In the genomic region with DNA sequence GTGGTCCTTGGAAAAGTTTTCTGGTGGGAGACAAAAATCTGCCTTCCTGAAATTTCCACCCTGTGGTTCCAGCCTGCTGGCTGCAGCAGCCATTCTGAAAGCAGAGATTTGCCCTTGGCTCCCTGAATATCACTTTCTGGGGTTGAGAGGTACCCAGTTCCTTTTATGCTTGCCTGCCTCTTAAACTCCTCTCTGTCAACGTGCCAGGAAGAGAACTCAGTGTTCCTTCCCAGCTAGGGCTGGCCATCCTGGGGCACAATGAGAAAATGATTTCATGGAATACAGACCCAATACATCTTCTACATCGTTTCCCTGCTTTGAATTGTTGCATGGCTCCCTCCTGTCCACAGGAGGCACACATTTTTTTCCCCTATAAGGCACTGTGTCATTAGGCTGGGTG, we compare ENCODE assay signal across 11 cellular contexts. TPM values are rescaled to one million over a fixed set of nuclear protein-coding genes. Genes with fewer than 3 reads are reported as not detected.
DNase-seq lines count a peak whose midpoint lies in the region; ATAC-seq and TF ChIP-seq lines count a peak whose summit lies in the region.
"Had no signal": no experiment of that assay in that cellular context is flagged by ENCODE, and none has a peak within 500 bp of the region (broad histone marks: within the 10 kb centered on the region; RNA-seq: fewer than 3 reads in every experiment).

No MANE protein-coding gene starts in this region.

- H3K27ac ChIP-seq in A673 (ENCODE audit: low read depth, low read length, poor library complexity, severe bottlenecking) (no peak overlapping the region), breast epithelium (peak overlapping the region; percentile 97 to 99)
- H3K27ac ChIP-seq: brain microvascular endothelial cell had no signal

- H3K4me1 ChIP-seq in A673 (ENCODE audit: insufficient read depth, low read length, poor library complexity, severe bottlenecking) (peaks cover 3% of the 10 kb centered on the region), breast epithelium (no peaks in the 10 kb centered on the region)

- CTCF ChIA-PET in A673 (lab: Charles Lee): no interaction called here

- in situ Hi-C loops in G401 (cut with HindIII; ENCODE audit: low sequenced_read_pairs): no loop called here

- no peaks in the 10 kb centered on the region for H3K9me3 Mint-ChIP-seq in nephron

- H3K9me3 ChIP-seq in A673 (ENCODE audit: low read depth, low read length, poor library complexity, severe bottlenecking): no peaks in the 10 kb centered on the region
- no peaks in the 10 kb centered on the region for H3K9me3 ChIP-seq in breast epithelium

- H3K4me1 Mint-ChIP-seq in nephron: peaks cover 49% of the 10 kb centered on the region

- no TSS peak for BruUV-seq in A673 (replicated peaks; lab: Mats Ljungman, UMichigan)

- peak; percentile 7 for DNase-seq in A673 (ENCODE audit: low spot score)
- DNase-seq in G401 (ENCODE audit: low spot score): peak; percentile 71
- DNase-seq in breast epithelium (ENCODE audit: low spot score in 2 of 2): no peak
- no peak for DNase-seq in stimulated activated CD4-positive, alpha-beta T cell treated with anti-CD3 and anti-CD28 coated beads, Interleukin-4, amount 100 ng/mL, for 4 hours
- DNase-seq in NCI-H2227 treated with DMSO at 0.1 percent for 48 hours (lab: John Stamatoyannopoulos, UW): no peak
- DNase-seq in NCI-H2029 treated with DMSO at 0.1 percent for 48 hours (lab: John Stamatoyannopoulos, UW): no peak
- DNase-seq: activated CD4-positive, CD25-positive, alpha-beta regulatory T cell; brain microvascular endothelial cell; NCI-H1417 treated with DMSO at 0.1 percent for 48 hours had no signal

- ATAC-seq in HG02763 (IDR thresholded peaks at IDR 0.05; ENCODE audit: unreplicated experiment): no peak

- H3K4me3 ChIP-seq in A673 (ENCODE audit: low read depth, low read length, poor library complexity, severe bottlenecking) (no peak overlapping the region), breast epithelium (no peak overlapping the region)

- peak overlapping the region; percentile 88 to 94 (median 88) for H3K4me3 Mint-ChIP-seq in nephron

- H3K36me3 Mint-ChIP-seq in nephron (ENCODE audit: low read depth): peaks cover 6% of the 10 kb centered on the region

- POLR2A ChIA-PET in A673 (lab: Charles Lee; ENCODE audit: low non-redundant PET): no interaction called here

- intact Hi-C loops in A673 (cut with micrococcal nuclease; ENCODE audit: unreplicated experiment) (no loop called here), breast epithelium (cut with DNase I; ENCODE audit: low total_unique reads) (no loop called here)

- no peak for TF ChIP-seq POLR2A in breast epithelium (IDR thresholded peaks at IDR 0.05)

- H3K36me3 ChIP-seq in A673 (ENCODE audit: insufficient read depth, low read length, poor library complexity, severe bottlenecking): peaks cover 10% of the 10 kb centered on the region
- no peaks in the 10 kb centered on the region for H3K36me3 ChIP-seq in breast epithelium
- H3K36me3 ChIP-seq: brain microvascular endothelial cell had no signal

- no peak for TF ChIP-seq CTCF in A673 (conservative IDR thresholded peaks at IDR 0.05; ENCODE audit: low read depth, low read length)
- no peak for TF ChIP-seq CTCF in breast epithelium (IDR thresholded peaks at IDR 0.05)
- no peak for TF ChIP-seq CTCF in nephron (IDR thresholded peaks at IDR 0.05; ENCODE audit: unreplicated experiment in 3 of 3)

- peak overlapping the region; percentile 77 to 96 (median 95) for H3K27ac Mint-ChIP-seq in nephron

- H3K27me3 ChIP-seq in A673 (replicated peaks; ENCODE audit: insufficient read depth, low read depth, low read length, poor library complexity) (no peaks in the 10 kb centered on the region), breast epithelium (no peaks in the 10 kb centered on the region)
- H3K27me3 ChIP-seq: brain microvascular endothelial cell had no signal

- no peaks in the 10 kb centered on the region for H3K27me3 Mint-ChIP-seq in nephron (ENCODE audit: low read depth)

RNA-seq across cellular contexts. Expression of a gene that starts 1.6 kb away (rescaled TPM):
- 40.8 and 42.4 TPM in 2 replicates for total RNA-seq in A673 (2021)
- total RNA-seq in G401 (2014; rRNA removed; shearing (Covaris generic)): 31.0 and 31.1 TPM in 2 replicates
- total RNA-seq in breast epithelium: 10 to 100 TPM in 2 of 3 donors, 1 to 10 TPM in 1; 6.9 to 13.1 (median 11.9) TPM

RNA-seq across cellular contexts. Expression of a gene that starts 29.3 kb away (rescaled TPM):
- total RNA-seq in A673 (2021): 17.6 and 23.2 TPM in 2 replicates
- total RNA-seq in G401 (2014; rRNA removed; shearing (Covaris generic)): 27.8 and 34.6 TPM in 2 replicates
- 10 to 100 TPM; 18.7 to 24.7 (median 22.9) TPM for total RNA-seq in breast epithelium

Comparison
In these comparisons a context has a peak if more than half of its experiments do, and no peak if none do; other contexts are left out.
1. DNase-seq: peak in A673 (single experiment) and G401 (single experiment); none in breast epithelium (0 of 2), stimulated activated CD4-positive, alpha-beta T cell treated with anti-CD3 and anti-CD28 coated beads, Interleukin-4, amount 100 ng/mL, for 4 hours (0 of 2), NCI-H2227 treated with DMSO at 0.1 percent for 48 hours (single experiment) and NCI-H2029 treated with DMSO at 0.1 percent for 48 hours (single experiment).